20 cellular contexts compared by ENCODE assay signal in genomic region chr12:80676856-80677255, GRCh38. TPM values are rescaled to one million over a fixed set of nuclear protein-coding genes. Genes with fewer than 3 reads are reported as not detected.
A peak's percentile ranks its signal among the peaks of the same experiment; 100 is the strongest.
DNase-seq lines count a peak whose midpoint lies in the region; ATAC-seq and TF ChIP-seq lines count a peak whose summit lies in the region.
"Had no signal": no experiment of that assay in that cellular context is flagged by ENCODE, and none has a peak within 500 bp of the region (broad histone marks: within the 10 kb centered on the region; RNA-seq: fewer than 3 reads in every experiment).

No MANE protein-coding gene starts in this region.

- H3K4me1 ChIP-seq in right lobe of liver: peaks cover 0 to 5% (median 2%) of the 10 kb centered on the region in 4 donors
- H3K4me1 ChIP-seq: BLaER1 treated with 17β-estradiol and CSF1 and Interleukin-3, amounts not matched to agents 10 nM and 100 nM; HAP-1 had no signal

- CTCF ChIA-PET in activated naive CD4-positive, alpha-beta T cell treated with anti-CD3 and anti-CD28 coated beads for 36 hours (lab: Charles Lee): no interaction called here

- no peak for TF ChIP-seq CTCF in right lobe of liver (IDR thresholded peaks at IDR 0.05)

- no peak for TF ChIP-seq POLR2A in right lobe of liver (IDR thresholded peaks at IDR 0.05)

- DNase-seq in G401 (ENCODE audit: low spot score): peak; percentile 42
- peak; percentile 33 for DNase-seq in cerebellar cortex (ENCODE audit: low spot score)
- peak in 1 of 3 donors; percentile 59 for DNase-seq in right lobe of liver
- DNase-seq in activated naive CD4-positive, alpha-beta T cell treated with anti-CD3 and anti-CD28 coated beads for 36 hours: no peak
- DNase-seq in activated T-cell treated with anti-CD3 and anti-CD28 coated beads, Interleukin-2, amount 50 U/mL, for 4 hours: no peak
- DNase-seq: CD4-positive, CD25-positive, alpha-beta regulatory T cell; CD8-positive, alpha-beta memory T cell; COR-L47; DMS 273 treated with DMSO at 0.1 percent for 48 hours; DMS53; DND-41; EL; GM23248 had no signal

- no peak overlapping the region for H3K4me3 Mint-ChIP-seq in activated naive CD4-positive, alpha-beta T cell treated with anti-CD3 and anti-CD28 coated beads for 36 hours
- H3K4me3 Mint-ChIP-seq in activated T-cell treated with anti-CD3 and anti-CD28 coated beads, Interleukin-2, amount 50 U/mL, for 4 hours: no peak overlapping the region
- H3K4me3 Mint-ChIP-seq: B cell; CD4-positive, CD25-positive, alpha-beta regulatory T cell; CD8-positive, alpha-beta memory T cell had no signal

- no peaks in the 10 kb centered on the region for H3K4me1 Mint-ChIP-seq in activated naive CD4-positive, alpha-beta T cell treated with anti-CD3 and anti-CD28 coated beads for 36 hours (ENCODE audit: low read depth)
- no peaks in the 10 kb centered on the region for H3K4me1 Mint-ChIP-seq in activated T-cell treated with anti-CD3 and anti-CD28 coated beads, Interleukin-2, amount 50 U/mL, for 4 hours (ENCODE audit: low read depth)
- H3K4me1 Mint-ChIP-seq: B cell; CD4-positive, CD25-positive, alpha-beta regulatory T cell; CD8-positive, alpha-beta memory T cell had no signal

- no peaks in the 10 kb centered on the region for H3K36me3 Mint-ChIP-seq in activated naive CD4-positive, alpha-beta T cell treated with anti-CD3 and anti-CD28 coated beads for 36 hours (ENCODE audit: low read depth)
- no peaks in the 10 kb centered on the region for H3K36me3 Mint-ChIP-seq in activated T-cell treated with anti-CD3 and anti-CD28 coated beads, Interleukin-2, amount 50 U/mL, for 4 hours (ENCODE audit: insufficient read depth)
- H3K36me3 Mint-ChIP-seq: CD4-positive, CD25-positive, alpha-beta regulatory T cell; CD8-positive, alpha-beta memory T cell had no signal

- intact Hi-C loops in right lobe of liver (cut with DNase I): no loop called here
- intact Hi-C loops in activated naive CD4-positive, alpha-beta T cell treated with anti-CD3 and anti-CD28 coated beads for 36 hours (cut with micrococcal nuclease): no loop called here

- ATAC-seq in right lobe of liver: peak; percentile 98 to 99 (median 98)
- ATAC-seq in activated T-cell treated with anti-CD3 and anti-CD28 coated beads, Interleukin-2, amount 50 U/mL, for 4 hours: no peak
- no peak for ATAC-seq in GM21367 (IDR thresholded peaks at IDR 0.05; ENCODE audit: unreplicated experiment)

- H3K36me3 ChIP-seq in right lobe of liver: no peaks in the 10 kb centered on the region
- H3K36me3 ChIP-seq: BLaER1 treated with 17β-estradiol and CSF1 and Interleukin-3, amounts not matched to agents 10 nM and 100 nM; HAP-1 had no signal

- no peaks in the 10 kb centered on the region for H3K9me3 ChIP-seq in right lobe of liver
- H3K9me3 ChIP-seq: BLaER1 treated with 17β-estradiol and CSF1 and Interleukin-3, amounts not matched to agents 10 nM and 100 nM; HAP-1 had no signal

- no peak overlapping the region for H3K4me3 ChIP-seq in right lobe of liver
- H3K4me3 ChIP-seq: BLaER1 treated with 17β-estradiol and CSF1 and Interleukin-3, amounts not matched to agents 10 nM and 100 nM; GM23248; HAP-1 had no signal

- 15% methylated on average over 1 of the region's 1 CpG for WGBS in right lobe of liver (ENCODE audit: insufficient coverage, low coverage, low lambda C conversion rate, missing lambda C conversion rate)

- in situ Hi-C loops in G401 (cut with HindIII; ENCODE audit: low sequenced_read_pairs): no loop called here

- no peak overlapping the region for H3K27ac Mint-ChIP-seq in activated naive CD4-positive, alpha-beta T cell treated with anti-CD3 and anti-CD28 coated beads for 36 hours
- H3K27ac Mint-ChIP-seq: B cell; CD4-positive, CD25-positive, alpha-beta regulatory T cell; CD8-positive, alpha-beta memory T cell had no signal

- no peaks in the 10 kb centered on the region for H3K27me3 ChIP-seq in right lobe of liver
- H3K27me3 ChIP-seq: BLaER1 treated with 17β-estradiol and CSF1 and Interleukin-3, amounts not matched to agents 10 nM and 100 nM had no signal

- peak overlapping the region in 2 of 3 donors; percentile 26 to 67 for H3K27ac ChIP-seq in right lobe of liver
- H3K27ac ChIP-seq: BLaER1 treated with 17β-estradiol and CSF1 and Interleukin-3, amounts not matched to agents 10 nM and 100 nM; GM23248 had no signal

- no peaks in the 10 kb centered on the region for H3K9me3 Mint-ChIP-seq in activated naive CD4-positive, alpha-beta T cell treated with anti-CD3 and anti-CD28 coated beads for 36 hours
- peaks cover 12% of the 10 kb centered on the region for H3K9me3 Mint-ChIP-seq in activated T-cell treated with anti-CD3 and anti-CD28 coated beads, Interleukin-2, amount 50 U/mL, for 4 hours

- no peaks in the 10 kb centered on the region for H3K27me3 Mint-ChIP-seq in activated naive CD4-positive, alpha-beta T cell treated with anti-CD3 and anti-CD28 coated beads for 36 hours (ENCODE audit: low read depth)
- no peaks in the 10 kb centered on the region for H3K27me3 Mint-ChIP-seq in activated T-cell treated with anti-CD3 and anti-CD28 coated beads, Interleukin-2, amount 50 U/mL, for 4 hours (ENCODE audit: low read depth)
- H3K27me3 Mint-ChIP-seq: B cell; CD4-positive, CD25-positive, alpha-beta regulatory T cell; CD8-positive, alpha-beta memory T cell had no signal

RNA-seq across cellular contexts. Expression of gene MYF6, which starts 30.6 kb away (rescaled TPM):
- total RNA-seq in G401 (2014; rRNA removed; shearing (Covaris generic)): not detected in 2 replicates
- total RNA-seq in right lobe of liver: 1 to 10 TPM in 1 of 6 experiments, under 1 TPM in 1, not detected in 4; 0.18 to 2.2 TPM
- total RNA-seq in activated naive CD4-positive, alpha-beta T cell treated with anti-CD3 and anti-CD28 coated beads for 36 hours: not detected
- total RNA-seq in activated T-cell treated with anti-CD3 and anti-CD28 coated beads, Interleukin-2, amount 50 U/mL, for 4 hours: not detected
- total RNA-seq: A172; B cell; CD4-positive, CD25-positive, alpha-beta regulatory T cell; CD8-positive, alpha-beta memory T cell; GM23248; H4; HT-29 had no signal

RNA-seq across cellular contexts. Expression of gene MYF5, which starts 39.9 kb away (rescaled TPM):
- not detected in 2 replicates for total RNA-seq in G401 (2014; rRNA removed; shearing (Covaris generic))
- not detected for total RNA-seq in right lobe of liver
- not detected for total RNA-seq in activated naive CD4-positive, alpha-beta T cell treated with anti-CD3 and anti-CD28 coated beads for 36 hours
- not detected for total RNA-seq in activated T-cell treated with anti-CD3 and anti-CD28 coated beads, Interleukin-2, amount 50 U/mL, for 4 hours
- total RNA-seq: A172; B cell; CD4-positive, CD25-positive, alpha-beta regulatory T cell; CD8-positive, alpha-beta memory T cell; GM23248; H4; HT-29 had no signal

Comparison
In these comparisons a context has a peak if more than half of its experiments do, and no peak if none do; other contexts are left out.
1. DNase-seq: peak in G401 (single experiment) and cerebellar cortex (single experiment); none in activated naive CD4-positive, alpha-beta T cell treated with anti-CD3 and anti-CD28 coated beads for 36 hours (single experiment) and activated T-cell treated with anti-CD3 and anti-CD28 coated beads, Interleukin-2, amount 50 U/mL, for 4 hours (single experiment).
2. ATAC-seq: peak in right lobe of liver (4 of 4); none in activated T-cell treated with anti-CD3 and anti-CD28 coated beads, Interleukin-2, amount 50 U/mL, for 4 hours (0 of 2) and GM21367 (single experiment).